8 cellular contexts compared by ENCODE assay signal in genomic region chr14:69398818-69399210, GRCh38. TPM values are rescaled to one million over a fixed set of nuclear protein-coding genes. Genes with fewer than 3 reads are reported as not detected.
DNase-seq lines count a peak whose midpoint lies in the region; ATAC-seq and TF ChIP-seq lines count a peak whose summit lies in the region.

No MANE protein-coding gene starts in this region.

- H3K9me3 ChIP-seq in Peyer's patch (no peaks in the 10 kb centered on the region), esophagus (ENCODE audit: control insufficient read depth in 2 of 2, insufficient read depth in 1 of 2, low read depth in 1 of 2, low read length in 1 of 2) (no peaks in the 10 kb centered on the region), prostate gland (no peaks in the 10 kb centered on the region)

- H3K4me3 ChIP-seq in ACC112 (ENCODE audit: low read depth, low read length): peak overlapping the region; percentile 96
- peak overlapping the region; percentile 69 to 91 (median 78) for H3K4me3 ChIP-seq in Peyer's patch
- H3K4me3 ChIP-seq in esophagus (ENCODE audit: low read depth in 1 of 2, low read length in 2 of 2): peak overlapping the region; percentile 82 to 85
- H3K4me3 ChIP-seq in prostate gland: peak overlapping the region; percentile 79 to 86

- 0 to 1% methylated on average over 18 of the region's 18 CpGs for WGBS in esophagus, 2 donors
- under 1% methylated on average over 18 of the region's 18 CpGs for WGBS in prostate gland

- DNase-seq in Peyer's patch (no peak), prostate gland (ENCODE audit: low spot score) (no peak), SKM-1 (lab: John Stamatoyannopoulos, UW; ENCODE audit: unreplicated experiment) (no peak), AG20443 (ENCODE audit: low spot score) (no peak)

- ATAC-seq in GM19452 (IDR thresholded peaks at IDR 0.05; ENCODE audit: unreplicated experiment) (peak; percentile 14), GM19397 (IDR thresholded peaks at IDR 0.05; ENCODE audit: unreplicated experiment) (no peak)

- intact Hi-C loops in prostate gland (cut with DNase I): loop anchor here (1.0 kb wide), 1 partner anchor 152 kb away; no protein-coding TSS in a partner anchor

- H3K27me3 ChIP-seq in ACC112 (ENCODE audit: insufficient read depth, low read length) (no peaks in the 10 kb centered on the region), Peyer's patch (no peaks in the 10 kb centered on the region), esophagus (ENCODE audit: control insufficient read depth in 1 of 2, insufficient read depth in 2 of 2, low read length in 2 of 2) (no peaks in the 10 kb centered on the region), prostate gland (replicated peaks; ENCODE audit: insufficient read depth) (no peaks in the 10 kb centered on the region)

- H3K4me1 ChIP-seq in ACC112 (ENCODE audit: control insufficient read depth, insufficient read depth, low read length, unreplicated experiment) (peaks cover 33% of the 10 kb centered on the region), Peyer's patch (peaks cover 3 to 44% (median 12%) of the 10 kb centered on the region in 4 donors), esophagus (ENCODE audit: control insufficient read depth in 2 of 2, insufficient read depth in 2 of 2, low read length in 1 of 2) (peaks cover 3 to 5% of the 10 kb centered on the region in 2 donors), prostate gland (replicated peaks) (peaks cover 7% of the 10 kb centered on the region)

- H3K27ac ChIP-seq in ACC112 (ENCODE audit: low read depth, low read length) (peak overlapping the region; percentile 93), Peyer's patch (peak overlapping the region; percentile 86 to 92 (median 88)), esophagus (ENCODE audit: low read depth in 2 of 2, low read length in 1 of 2) (peak overlapping the region; percentile 54 to 91), prostate gland (peak overlapping the region; percentile 87 to 91)

- TF ChIP-seq POLR2A in Peyer's patch (IDR thresholded peaks at IDR 0.05) (no peak), prostate gland (IDR thresholded peaks at IDR 0.05) (no peak)

- no peak for TF ChIP-seq CTCF in Peyer's patch (IDR thresholded peaks at IDR 0.05)
- no peak for TF ChIP-seq CTCF in prostate gland (IDR thresholded peaks at IDR 0.05)

- H2AFZ ChIP-seq in ACC112 (ENCODE audit: low read length, unreplicated experiment): peak overlapping the region; percentile 47

- peaks cover 91% of the 10 kb centered on the region for H3K79me2 ChIP-seq in ACC112 (ENCODE audit: control insufficient read depth, insufficient read depth, low read length, unreplicated experiment)

- peaks cover 36% of the 10 kb centered on the region for H3K36me3 ChIP-seq in ACC112 (ENCODE audit: insufficient read depth, low read length)
- peaks cover 0 to 25% (median 0%) of the 10 kb centered on the region in 3 donors for H3K36me3 ChIP-seq in Peyer's patch
- H3K36me3 ChIP-seq in esophagus (ENCODE audit: control insufficient read depth in 2 of 2, insufficient read depth in 2 of 2, low read length in 1 of 2): peaks cover 3 to 4% of the 10 kb centered on the region in 2 donors
- H3K36me3 ChIP-seq in prostate gland: peaks cover 0 to 11% of the 10 kb centered on the region in 2 donors

RNA-seq across cellular contexts. Expression of gene SLC39A9, which starts 0.3 kb away (rescaled TPM):
- total RNA-seq in Peyer's patch (100 to 1,000 TPM in 1 of 4 donors, 10 to 100 TPM in 3; 30.5 to 113 (median 77.9) TPM), prostate gland (100 to 1,000 TPM in 1 of 2 donors, 10 to 100 TPM in 1; 71.5 to 102 TPM)
- 10 to 100 TPM; 18.1 to 19.4 TPM for polyA plus RNA-seq in esophagus

RNA-seq across cellular contexts. Expression of gene ERH, which starts 0.7 kb away (rescaled TPM):
- total RNA-seq in Peyer's patch: 10 to 100 TPM; 35.2 to 99.9 (median 50.4) TPM
- polyA plus RNA-seq in esophagus: 100 to 1,000 TPM in 1 of 2 donors, 10 to 100 TPM in 1; 95.4 to 111 TPM
- 100 to 1,000 TPM in 1 of 2 donors, 10 to 100 TPM in 1; 68.5 to 111 TPM for total RNA-seq in prostate gland
